1 cellular context compared by ENCODE assay signal in the genomic region with DNA sequence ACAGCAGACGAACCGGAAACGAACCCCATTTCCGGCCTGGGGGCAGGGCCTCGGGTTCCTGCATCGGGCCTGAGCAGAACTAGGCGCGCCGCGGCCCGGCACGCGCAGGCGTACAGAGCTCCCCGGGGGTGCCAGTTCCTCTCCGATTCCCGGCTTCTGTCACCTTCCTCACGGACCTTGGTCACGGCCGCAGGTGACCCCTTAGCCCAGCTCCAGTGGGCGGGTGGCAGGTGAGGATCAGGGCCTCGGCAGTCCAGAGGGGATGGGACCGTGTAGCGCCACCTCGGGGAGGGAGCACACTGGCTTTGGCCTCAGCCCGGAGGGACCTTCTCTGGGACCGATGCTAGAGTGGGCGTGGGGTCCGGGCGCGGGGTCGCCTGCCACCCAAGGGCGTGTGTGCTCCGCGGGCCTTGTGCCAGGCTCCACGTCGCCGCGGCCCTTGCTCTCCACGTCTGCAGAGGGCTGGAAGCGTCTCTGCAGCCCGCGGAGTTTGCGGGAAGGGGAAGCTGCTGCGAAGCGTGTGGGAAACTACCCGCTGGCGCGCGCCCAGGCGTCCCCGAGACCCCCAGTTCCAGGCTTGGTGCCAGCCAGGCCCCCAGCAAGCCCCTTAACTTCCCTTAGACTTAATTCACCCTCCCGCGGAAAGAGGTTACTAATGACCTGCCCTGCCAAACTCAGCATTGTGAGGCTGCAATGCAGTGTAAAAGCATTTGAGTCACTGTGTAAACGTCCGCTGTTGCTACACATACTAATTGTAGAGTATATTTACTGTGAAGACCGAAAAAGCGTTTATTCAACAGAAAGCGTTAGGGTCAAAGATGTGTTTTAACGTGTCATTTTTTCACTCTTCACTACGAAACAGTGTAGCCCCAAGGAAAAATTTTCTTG.
TF ChIP-seq lines count a peak whose summit lies in the region.

A gene (plus strand): TSS at position 48 of the 888 bp plus-strand sequence. CDS start 7,930 bp downstream, outside the sequence.

TF ChIP-seq in HepG2, 621 proteins besides CTCF, POLR2A, EP300 and RAD21 (continued from another document and continues in another):
- TF ChIP-seq, protein P1, sequence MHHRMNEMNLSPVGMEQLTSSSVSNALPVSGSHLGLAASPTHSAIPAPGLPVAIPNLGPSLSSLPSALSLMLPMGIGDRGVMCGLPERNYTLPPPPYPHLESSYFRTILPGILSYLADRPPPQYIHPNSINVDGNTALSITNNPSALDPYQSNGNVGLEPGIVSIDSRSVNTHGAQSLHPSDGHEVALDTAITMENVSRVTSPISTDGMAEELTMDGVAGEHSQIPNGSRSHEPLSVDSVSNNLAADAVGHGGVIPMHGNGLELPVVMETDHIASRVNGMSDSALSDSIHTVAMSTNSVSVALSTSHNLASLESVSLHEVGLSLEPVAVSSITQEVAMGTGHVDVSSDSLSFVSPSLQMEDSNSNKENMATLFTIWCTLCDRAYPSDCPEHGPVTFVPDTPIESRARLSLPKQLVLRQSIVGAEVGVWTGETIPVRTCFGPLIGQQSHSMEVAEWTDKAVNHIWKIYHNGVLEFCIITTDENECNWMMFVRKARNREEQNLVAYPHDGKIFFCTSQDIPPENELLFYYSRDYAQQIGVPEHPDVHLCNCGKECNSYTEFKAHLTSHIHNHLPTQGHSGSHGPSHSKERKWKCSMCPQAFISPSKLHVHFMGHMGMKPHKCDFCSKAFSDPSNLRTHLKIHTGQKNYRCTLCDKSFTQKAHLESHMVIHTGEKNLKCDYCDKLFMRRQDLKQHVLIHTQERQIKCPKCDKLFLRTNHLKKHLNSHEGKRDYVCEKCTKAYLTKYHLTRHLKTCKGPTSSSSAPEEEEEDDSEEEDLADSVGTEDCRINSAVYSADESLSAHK (CRISPR knock-in tag; IDR thresholded peaks at IDR 0.05; ENCODE audit: borderline replicate concordance), result 0 out of 2 replicates have a peak, but pooled peaks have one; percentile 79
- TF ChIP-seq ZNF629 (CRISPR knock-in tag; conservative IDR thresholded peaks at IDR 0.05), result no peak
- TF ChIP-seq CCDC6 (CRISPR knock-in tag; IDR thresholded peaks at IDR 0.05), result peak; percentile 99
- no peak; the same call in 1 of the 2 replicates for TF ChIP-seq ZC3H4 (CRISPR knock-in tag; IDR thresholded peaks at IDR 0.05; ENCODE audit: borderline replicate concordance)
- peak; percentile 96; the same call in 1 of the 2 replicates for TF ChIP-seq ZNF558 (CRISPR knock-in tag; IDR thresholded peaks at IDR 0.05; ENCODE audit: borderline replicate concordance)
- TF ChIP-seq ZNF138 (CRISPR knock-in tag; IDR thresholded peaks at IDR 0.05; ENCODE audit: low read depth), result peak; percentile 98
- TF ChIP-seq, protein P2, sequence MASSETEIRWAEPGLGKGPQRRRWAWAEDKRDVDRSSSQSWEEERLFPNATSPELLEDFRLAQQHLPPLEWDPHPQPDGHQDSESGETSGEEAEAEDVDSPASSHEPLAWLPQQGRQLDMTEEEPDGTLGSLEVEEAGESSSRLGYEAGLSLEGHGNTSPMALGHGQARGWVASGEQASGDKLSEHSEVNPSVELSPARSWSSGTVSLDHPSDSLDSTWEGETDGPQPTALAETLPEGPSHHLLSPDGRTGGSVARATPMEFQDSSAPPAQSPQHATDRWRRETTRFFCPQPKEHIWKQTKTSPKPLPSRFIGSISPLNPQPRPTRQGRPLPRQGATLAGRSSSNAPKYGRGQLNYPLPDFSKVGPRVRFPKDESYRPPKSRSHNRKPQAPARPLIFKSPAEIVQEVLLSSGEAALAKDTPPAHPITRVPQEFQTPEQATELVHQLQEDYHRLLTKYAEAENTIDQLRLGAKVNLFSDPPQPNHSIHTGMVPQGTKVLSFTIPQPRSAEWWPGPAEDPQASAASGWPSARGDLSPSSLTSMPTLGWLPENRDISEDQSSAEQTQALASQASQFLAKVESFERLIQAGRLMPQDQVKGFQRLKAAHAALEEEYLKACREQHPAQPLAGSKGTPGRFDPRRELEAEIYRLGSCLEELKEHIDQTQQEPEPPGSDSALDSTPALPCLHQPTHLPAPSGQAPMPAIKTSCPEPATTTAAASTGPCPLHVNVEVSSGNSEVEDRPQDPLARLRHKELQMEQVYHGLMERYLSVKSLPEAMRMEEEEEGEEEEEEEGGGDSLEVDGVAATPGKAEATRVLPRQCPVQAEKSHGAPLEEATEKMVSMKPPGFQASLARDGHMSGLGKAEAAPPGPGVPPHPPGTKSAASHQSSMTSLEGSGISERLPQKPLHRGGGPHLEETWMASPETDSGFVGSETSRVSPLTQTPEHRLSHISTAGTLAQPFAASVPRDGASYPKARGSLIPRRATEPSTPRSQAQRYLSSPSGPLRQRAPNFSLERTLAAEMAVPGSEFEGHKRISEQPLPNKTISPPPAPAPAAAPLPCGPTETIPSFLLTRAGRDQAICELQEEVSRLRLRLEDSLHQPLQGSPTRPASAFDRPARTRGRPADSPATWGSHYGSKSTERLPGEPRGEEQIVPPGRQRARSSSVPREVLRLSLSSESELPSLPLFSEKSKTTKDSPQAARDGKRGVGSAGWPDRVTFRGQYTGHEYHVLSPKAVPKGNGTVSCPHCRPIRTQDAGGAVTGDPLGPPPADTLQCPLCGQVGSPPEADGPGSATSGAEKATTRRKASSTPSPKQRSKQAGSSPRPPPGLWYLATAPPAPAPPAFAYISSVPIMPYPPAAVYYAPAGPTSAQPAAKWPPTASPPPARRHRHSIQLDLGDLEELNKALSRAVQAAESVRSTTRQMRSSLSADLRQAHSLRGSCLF (CRISPR knock-in tag; IDR thresholded peaks at IDR 0.05; ENCODE audit: borderline replicate concordance), result peak; percentile 30; the same call in 1 of the 2 replicates
- TF ChIP-seq, protein P3, sequence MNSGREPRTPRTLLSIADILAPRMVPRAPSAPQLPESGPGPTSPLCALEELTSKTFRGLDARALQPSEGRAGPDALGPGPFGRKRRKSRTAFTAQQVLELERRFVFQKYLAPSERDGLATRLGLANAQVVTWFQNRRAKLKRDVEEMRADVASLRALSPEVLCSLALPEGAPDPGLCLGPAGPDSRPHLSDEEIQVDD (CRISPR knock-in tag; IDR thresholded peaks at IDR 0.05; ENCODE audit: borderline replicate concordance), result peak; percentile 42; the same call in 1 of the 2 replicates
- TF ChIP-seq SALL1 (CRISPR knock-in tag; IDR thresholded peaks at IDR 0.05), result peak; percentile 98
- peak; percentile 94 for TF ChIP-seq XRCC5 (optimal IDR thresholded peaks at IDR 0.05; ENCODE audit: low read length)
- TF ChIP-seq, protein P4, sequence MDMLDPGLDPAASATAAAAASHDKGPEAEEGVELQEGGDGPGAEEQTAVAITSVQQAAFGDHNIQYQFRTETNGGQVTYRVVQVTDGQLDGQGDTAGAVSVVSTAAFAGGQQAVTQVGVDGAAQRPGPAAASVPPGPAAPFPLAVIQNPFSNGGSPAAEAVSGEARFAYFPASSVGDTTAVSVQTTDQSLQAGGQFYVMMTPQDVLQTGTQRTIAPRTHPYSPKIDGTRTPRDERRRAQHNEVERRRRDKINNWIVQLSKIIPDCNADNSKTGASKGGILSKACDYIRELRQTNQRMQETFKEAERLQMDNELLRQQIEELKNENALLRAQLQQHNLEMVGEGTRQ (IDR thresholded peaks at IDR 0.05; ENCODE audit: low read depth, low read length), result no peak
- TF ChIP-seq, protein P4 (CRISPR knock-in tag; IDR thresholded peaks at IDR 0.05; ENCODE audit: borderline replicate concordance), result no peak; the same call in 1 of the 2 replicates
- no peak for TF ChIP-seq ZNF143 (CRISPR knock-in tag; IDR thresholded peaks at IDR 0.05)
- TF ChIP-seq SP4 (CRISPR knock-in tag; IDR thresholded peaks at IDR 0.05), result peak; percentile 94
- TF ChIP-seq ZNF264 (CRISPR knock-in tag; IDR thresholded peaks at IDR 0.05), result peak; percentile 80; the same call in 1 of the 2 replicates
- TF ChIP-seq ZNF383 (CRISPR knock-in tag; IDR thresholded peaks at IDR 0.05; ENCODE audit: borderline replicate concordance), result peak; percentile 100; the same call in 1 of the 2 replicates
- 0 out of 2 replicates have a peak, but pooled peaks have one; percentile 82 for TF ChIP-seq HOXA7 (CRISPR knock-in tag; IDR thresholded peaks at IDR 0.05)
- peak; percentile 98 for TF ChIP-seq ZNF547 (CRISPR knock-in tag; IDR thresholded peaks at IDR 0.05)
- TF ChIP-seq, protein P5, sequence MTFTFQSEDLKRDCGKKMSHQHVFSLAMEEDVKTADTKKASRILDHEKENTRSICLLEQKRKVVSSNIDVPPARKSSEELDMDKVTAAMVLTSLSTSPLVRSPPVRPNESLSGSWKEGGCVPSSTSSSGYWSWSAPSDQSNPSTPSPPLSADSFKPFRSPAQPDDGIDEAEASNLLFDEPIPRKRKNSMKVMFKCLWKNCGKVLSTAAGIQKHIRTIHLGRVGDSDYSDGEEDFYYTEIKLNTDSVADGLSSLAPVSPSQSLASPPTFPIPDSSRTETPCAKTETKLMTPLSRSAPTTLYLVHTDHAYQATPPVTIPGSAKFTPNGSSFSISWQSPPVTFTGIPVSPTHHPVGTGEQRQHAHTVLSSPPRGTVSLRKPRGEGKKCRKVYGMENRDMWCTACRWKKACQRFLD (CRISPR knock-in tag; IDR thresholded peaks at IDR 0.05; ENCODE audit: borderline replicate concordance), result peak; percentile 98
- TF ChIP-seq TMF1 (CRISPR knock-in tag; IDR thresholded peaks at IDR 0.05; ENCODE audit: low read depth), result peak; percentile 82
- TF ChIP-seq ZSCAN31 (CRISPR knock-in tag; IDR thresholded peaks at IDR 0.05; ENCODE audit: low read depth), result peak; percentile 83; the same call in 1 of the 2 replicates
- TF ChIP-seq FOXA1 (IDR thresholded peaks at IDR 0.05), result peak; percentile 89
- TF ChIP-seq FOXA1 (CRISPR knock-in tag; IDR thresholded peaks at IDR 0.05), result peak; percentile 97
- TF ChIP-seq IKZF4 (CRISPR knock-in tag; IDR thresholded peaks at IDR 0.05; ENCODE audit: borderline replicate concordance, low read depth, not compliant biosample characterization), result peak; percentile 73
- TF ChIP-seq, protein P6, sequence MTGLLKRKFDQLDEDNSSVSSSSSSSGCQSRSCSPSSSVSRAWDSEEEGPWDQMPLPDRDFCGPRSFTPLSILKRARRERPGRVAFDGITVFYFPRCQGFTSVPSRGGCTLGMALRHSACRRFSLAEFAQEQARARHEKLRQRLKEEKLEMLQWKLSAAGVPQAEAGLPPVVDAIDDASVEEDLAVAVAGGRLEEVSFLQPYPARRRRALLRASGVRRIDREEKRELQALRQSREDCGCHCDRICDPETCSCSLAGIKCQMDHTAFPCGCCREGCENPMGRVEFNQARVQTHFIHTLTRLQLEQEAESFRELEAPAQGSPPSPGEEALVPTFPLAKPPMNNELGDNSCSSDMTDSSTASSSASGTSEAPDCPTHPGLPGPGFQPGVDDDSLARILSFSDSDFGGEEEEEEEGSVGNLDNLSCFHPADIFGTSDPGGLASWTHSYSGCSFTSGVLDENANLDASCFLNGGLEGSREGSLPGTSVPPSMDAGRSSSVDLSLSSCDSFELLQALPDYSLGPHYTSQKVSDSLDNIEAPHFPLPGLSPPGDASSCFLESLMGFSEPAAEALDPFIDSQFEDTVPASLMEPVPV (CRISPR knock-in tag; IDR thresholded peaks at IDR 0.05), result peak; percentile 95
- peak; percentile 90 for TF ChIP-seq ZNF746 (CRISPR knock-in tag; IDR thresholded peaks at IDR 0.05)
- peak; percentile 34 for TF ChIP-seq JARID2 (CRISPR knock-in tag; IDR thresholded peaks at IDR 0.05; ENCODE audit: insufficient replicate concordance)
- TF ChIP-seq, protein P7, sequence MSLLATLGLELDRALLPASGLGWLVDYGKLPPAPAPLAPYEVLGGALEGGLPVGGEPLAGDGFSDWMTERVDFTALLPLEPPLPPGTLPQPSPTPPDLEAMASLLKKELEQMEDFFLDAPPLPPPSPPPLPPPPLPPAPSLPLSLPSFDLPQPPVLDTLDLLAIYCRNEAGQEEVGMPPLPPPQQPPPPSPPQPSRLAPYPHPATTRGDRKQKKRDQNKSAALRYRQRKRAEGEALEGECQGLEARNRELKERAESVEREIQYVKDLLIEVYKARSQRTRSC (CRISPR knock-in tag; IDR thresholded peaks at IDR 0.05; ENCODE audit: low read depth), result peak; percentile 97
- TF ChIP-seq, protein P8, sequence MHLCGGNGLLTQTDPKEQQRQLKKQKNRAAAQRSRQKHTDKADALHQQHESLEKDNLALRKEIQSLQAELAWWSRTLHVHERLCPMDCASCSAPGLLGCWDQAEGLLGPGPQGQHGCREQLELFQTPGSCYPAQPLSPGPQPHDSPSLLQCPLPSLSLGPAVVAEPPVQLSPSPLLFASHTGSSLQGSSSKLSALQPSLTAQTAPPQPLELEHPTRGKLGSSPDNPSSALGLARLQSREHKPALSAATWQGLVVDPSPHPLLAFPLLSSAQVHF (CRISPR knock-in tag; IDR thresholded peaks at IDR 0.05), result no peak; the same call in none of the 2 replicates
- peak; percentile 65 for TF ChIP-seq CREM (IDR thresholded peaks at IDR 0.05)
- no peak for TF ChIP-seq CREM (CRISPR knock-in tag; IDR thresholded peaks at IDR 0.05)
- TF ChIP-seq, protein P9, sequence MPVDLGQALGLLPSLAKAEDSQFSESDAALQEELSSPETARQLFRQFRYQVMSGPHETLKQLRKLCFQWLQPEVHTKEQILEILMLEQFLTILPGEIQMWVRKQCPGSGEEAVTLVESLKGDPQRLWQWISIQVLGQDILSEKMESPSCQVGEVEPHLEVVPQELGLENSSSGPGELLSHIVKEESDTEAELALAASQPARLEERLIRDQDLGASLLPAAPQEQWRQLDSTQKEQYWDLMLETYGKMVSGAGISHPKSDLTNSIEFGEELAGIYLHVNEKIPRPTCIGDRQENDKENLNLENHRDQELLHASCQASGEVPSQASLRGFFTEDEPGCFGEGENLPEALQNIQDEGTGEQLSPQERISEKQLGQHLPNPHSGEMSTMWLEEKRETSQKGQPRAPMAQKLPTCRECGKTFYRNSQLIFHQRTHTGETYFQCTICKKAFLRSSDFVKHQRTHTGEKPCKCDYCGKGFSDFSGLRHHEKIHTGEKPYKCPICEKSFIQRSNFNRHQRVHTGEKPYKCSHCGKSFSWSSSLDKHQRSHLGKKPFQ (CRISPR knock-in tag; IDR thresholded peaks at IDR 0.05; ENCODE audit: insufficient replicate concordance), result peak; percentile 99
- peak; percentile 99 for TF ChIP-seq ZNF225 (CRISPR knock-in tag; IDR thresholded peaks at IDR 0.05)
- peak; percentile 87 for TF ChIP-seq ZNF329 (CRISPR knock-in tag; IDR thresholded peaks at IDR 0.05; ENCODE audit: low read depth)
- TF ChIP-seq, protein P10, sequence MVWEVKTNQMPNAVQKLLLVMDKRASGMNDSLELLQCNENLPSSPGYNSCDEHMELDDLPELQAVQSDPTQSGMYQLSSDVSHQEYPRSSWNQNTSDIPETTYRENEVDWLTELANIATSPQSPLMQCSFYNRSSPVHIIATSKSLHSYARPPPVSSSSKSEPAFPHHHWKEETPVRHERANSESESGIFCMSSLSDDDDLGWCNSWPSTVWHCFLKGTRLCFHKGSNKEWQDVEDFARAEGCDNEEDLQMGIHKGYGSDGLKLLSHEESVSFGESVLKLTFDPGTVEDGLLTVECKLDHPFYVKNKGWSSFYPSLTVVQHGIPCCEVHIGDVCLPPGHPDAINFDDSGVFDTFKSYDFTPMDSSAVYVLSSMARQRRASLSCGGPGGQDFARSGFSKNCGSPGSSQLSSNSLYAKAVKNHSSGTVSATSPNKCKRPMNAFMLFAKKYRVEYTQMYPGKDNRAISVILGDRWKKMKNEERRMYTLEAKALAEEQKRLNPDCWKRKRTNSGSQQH (CRISPR knock-in tag; IDR thresholded peaks at IDR 0.05; ENCODE audit: low read depth), result no peak; the same call in none of the 2 replicates
- TF ChIP-seq RXRA (CRISPR knock-in tag; IDR thresholded peaks at IDR 0.05), result peak; percentile 100
- peak; percentile 97 for TF ChIP-seq TOPORS (CRISPR knock-in tag; IDR thresholded peaks at IDR 0.05)
- TF ChIP-seq HNF4A (CRISPR knock-in tag; IDR thresholded peaks at IDR 0.05), result peak; percentile 94
